Comparison of ENCODE assay signal across 8 cellular contexts in genomic region chr12:124422570-124423523, GRCh38.
DNase-seq lines count a peak whose midpoint lies in the region; ATAC-seq and TF ChIP-seq lines count a peak whose summit lies in the region.

No MANE protein-coding gene starts in this region.

- H3K27me3 ChIP-seq in thymus (ENCODE audit: control insufficient read depth, insufficient read depth): no peaks in the 10 kb centered on the region

- CTCF ChIA-PET in Calu3 (lab: Charles Lee): interaction anchor here (0.6 to 1.4 kb wide), 4 partner anchors 32 to 1116 kb away, joined by 3 to 7 read pairs (median 5); no protein-coding TSS in a partner anchor

- H3K4me1 Mint-ChIP-seq in Calu3 (ENCODE audit: low read depth, unreplicated experiment) (peaks cover 27% of the 10 kb centered on the region), endothelial cell (ENCODE audit: unreplicated experiment) (peaks cover 11% of the 10 kb centered on the region)

- no peaks in the 10 kb centered on the region for H3K9me3 ChIP-seq in thymus (ENCODE audit: control insufficient read depth)

- H3K4me3 Mint-ChIP-seq in Calu3 (ENCODE audit: low read depth, unreplicated experiment) (peak overlapping the region; percentile 49), endothelial cell (ENCODE audit: unreplicated experiment) (no peak overlapping the region)

- no peak for TF ChIP-seq CTCF in Calu3 (IDR thresholded peaks at IDR 0.05; ENCODE audit: unreplicated experiment)
- TF ChIP-seq CTCF in choroid plexus epithelial cell (conservative IDR thresholded peaks at IDR 0.05; ENCODE audit: low read depth, low read length): no peak
- TF ChIP-seq CTCF in endothelial cell (IDR thresholded peaks at IDR 0.05; ENCODE audit: unreplicated experiment): no peak

- peaks cover 86% of the 10 kb centered on the region for H3K36me3 ChIP-seq in thymus (ENCODE audit: control insufficient read depth, insufficient read depth)

- H3K4me1 ChIP-seq in thymus (ENCODE audit: control insufficient read depth, insufficient read depth, low read length): no peaks in the 10 kb centered on the region

- 92% methylated on average over 37 of the region's 37 CpGs for WGBS in thymus

- no peaks in the 10 kb centered on the region for H3K27me3 Mint-ChIP-seq in Calu3 (ENCODE audit: unreplicated experiment)
- H3K27me3 Mint-ChIP-seq in endothelial cell (ENCODE audit: unreplicated experiment): peaks cover 5% of the 10 kb centered on the region

- peak overlapping the region; percentile 80 for H3K27ac ChIP-seq in thymus (ENCODE audit: low read depth)

- peak; percentile 90 for ATAC-seq in left lobe of liver
- no peak for ATAC-seq in GM21619 (IDR thresholded peaks at IDR 0.05; ENCODE audit: unreplicated experiment)
- ATAC-seq in HG03565 (IDR thresholded peaks at IDR 0.05; ENCODE audit: unreplicated experiment): no peak

- intact Hi-C loops in Calu3 (cut with micrococcal nuclease; ENCODE audit: unreplicated experiment): loop anchor here (1.0 kb wide), 1 partner anchor 9 kb away; no protein-coding TSS in a partner anchor

- peak overlapping the region; percentile 60 for H3K27ac Mint-ChIP-seq in Calu3 (ENCODE audit: unreplicated experiment)
- H3K27ac Mint-ChIP-seq in endothelial cell (ENCODE audit: unreplicated experiment): no peak overlapping the region

- H3K4me3 ChIP-seq in choroid plexus epithelial cell (ENCODE audit: low read depth, low read length) (no peak overlapping the region), thymus (ENCODE audit: low read length) (no peak overlapping the region)

- DNase-seq in Calu3 (peak; percentile 85), NCI-H2171 (lab: John Stamatoyannopoulos, UW) (peak; percentile 55), choroid plexus epithelial cell (ENCODE audit: low read depth) (peak; percentile 87), left lobe of liver (ENCODE audit: low spot score) (peak; percentile 92), endothelial cell (ENCODE audit: low spot score) (no peak)

- BruUV-seq in Calu3 (replicated peaks; lab: Mats Ljungman, UMichigan): no TSS peak

- H3K9me3 Mint-ChIP-seq in Calu3 (ENCODE audit: low read depth, unreplicated experiment) (no peaks in the 10 kb centered on the region), endothelial cell (ENCODE audit: unreplicated experiment) (no peaks in the 10 kb centered on the region)

- H3K36me3 Mint-ChIP-seq in Calu3 (ENCODE audit: insufficient read depth, unreplicated experiment) (peaks cover 77% of the 10 kb centered on the region), endothelial cell (ENCODE audit: low read depth, unreplicated experiment) (peaks cover 26% of the 10 kb centered on the region)
